9 cellular contexts compared by ENCODE assay signal in the genomic region with DNA sequence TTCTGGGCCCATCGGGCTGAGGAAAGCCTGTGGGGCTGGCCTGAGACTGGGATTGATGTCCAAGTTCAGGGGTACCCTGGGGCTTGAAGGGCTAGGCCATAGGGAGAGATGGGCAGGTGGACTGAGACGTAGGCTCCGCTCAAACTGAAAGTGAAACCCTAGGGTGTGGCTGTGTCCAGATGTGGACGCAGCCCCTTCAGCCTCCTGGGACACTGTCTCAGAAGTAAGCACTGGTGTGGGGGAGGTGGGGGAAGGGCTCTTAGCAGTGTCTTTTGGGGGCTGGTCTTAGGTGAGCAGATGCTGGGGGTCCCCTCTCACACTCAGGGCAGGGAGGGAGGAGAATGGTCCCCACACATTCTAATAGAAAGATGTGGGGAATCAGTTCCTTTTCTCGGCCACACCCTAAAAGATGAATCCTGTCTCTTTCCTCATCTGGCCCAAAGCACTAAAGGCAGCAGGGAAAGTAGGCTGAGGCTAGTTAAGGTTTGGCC. TPM values are rescaled to one million over a fixed set of nuclear protein-coding genes. Genes with fewer than 3 reads are reported as not detected.
DNase-seq lines count a peak whose midpoint lies in the region; ATAC-seq and TF ChIP-seq lines count a peak whose summit lies in the region.
"Had no signal": no experiment of that assay in that cellular context is flagged by ENCODE, and none has a peak within 500 bp of the region (broad histone marks: within the 10 kb centered on the region; RNA-seq: fewer than 3 reads in every experiment).

No MANE protein-coding gene starts in this region.

- H3K36me3 Mint-ChIP-seq in activated CD4-positive, alpha-beta memory T cell treated with anti-CD3 and anti-CD28 coated beads for 36 hours = peaks cover 48% of the 10 kb centered on the region

- H3K9me2 ChIP-seq in GM23248 (ENCODE audit: insufficient read depth) = no peaks in the 10 kb centered on the region

- H3K4me1 ChIP-seq in GM23248 (ENCODE audit: insufficient read depth) (peaks cover 44% of the 10 kb centered on the region), liver (ENCODE audit: control insufficient read depth in 4 of 4, insufficient read depth in 4 of 4, low read length in 3 of 4) (peaks cover 0 to 5% (median 0%) of the 10 kb centered on the region in 4 donors), SJCRH30 (peaks cover 43% of the 10 kb centered on the region)

- H3K27me3 ChIP-seq in GM23248 (replicated peaks; ENCODE audit: insufficient read depth) (no peaks in the 10 kb centered on the region), liver (ENCODE audit: control insufficient read depth in 4 of 4, insufficient read depth in 4 of 4, low read length in 3 of 4) (no peaks in the 10 kb centered on the region), SJCRH30 (peaks cover 7% of the 10 kb centered on the region; the same call in 1 of the 2 replicates)

- H2AFZ ChIP-seq in GM23248 = no peak overlapping the region

- intact Hi-C loops in activated CD4-positive, alpha-beta memory T cell treated with anti-CD3 and anti-CD28 coated beads for 36 hours (cut with micrococcal nuclease) = loop anchor here (5.0 kb wide), 1 partner anchor 165 kb away; the partner anchor contains the start of gene NMT1

- TF ChIP-seq RAD21 in liver (IDR thresholded peaks at IDR 0.05) = no peak

- H3K27ac ChIP-seq in GM23248 (no peak overlapping the region), liver (ENCODE audit: low read depth in 1 of 2, low read length in 2 of 2) (peak overlapping the region; percentile 76 to 80), SJCRH30 (no peak overlapping the region)
- H3K27ac ChIP-seq: SJSA1 had no signal

- H3K27ac Mint-ChIP-seq in activated CD4-positive, alpha-beta memory T cell treated with anti-CD3 and anti-CD28 coated beads for 36 hours = peak overlapping the region; percentile 100

- POLR2A ChIA-PET in activated CD4-positive, alpha-beta memory T cell treated with anti-CD3 and anti-CD28 coated beads for 36 hours (lab: Charles Lee) = interaction anchor here (0.8 to 6.2 kb wide), 7 partner anchors 20 to 130 kb away, joined by 3 to 74 read pairs (median 23); partner anchors contain the start of genes HEXIM1 and MAP3K14

- in situ Hi-C loops in ACHN (cut with HindIII; ENCODE audit: low pct_ligation_motif_present, low pct_unique_long_range_greater_than_20kb, low sequenced_read_pairs) (no loop called here), GM23248 (cut with MboI) (loop anchor here (10.0 kb wide), 1 partner anchor 168 kb away; no protein-coding TSS in a partner anchor)

- no peak for TF ChIP-seq CTCF in liver (IDR thresholded peaks at IDR 0.05; ENCODE audit: low read depth, low read length, missing input control)

- peak; percentile 69 for DNase-seq in ACHN
- peak; percentile 52 for DNase-seq in GM23248
- peak; percentile 41 for DNase-seq in activated CD4-positive, alpha-beta memory T cell treated with anti-CD3 and anti-CD28 coated beads for 36 hours
- no peak for DNase-seq in NCI-H2029 (lab: John Stamatoyannopoulos, UW)
- DNase-seq in SJCRH30 = no peak
- DNase-seq in NCI-H1694 (lab: John Stamatoyannopoulos, UW) = no peak

- H3K36me3 ChIP-seq in GM23248 (ENCODE audit: low read depth) (no peaks in the 10 kb centered on the region), liver (ENCODE audit: control insufficient read depth in 4 of 4, insufficient read depth in 3 of 4, low read depth in 1 of 4, low read length in 3 of 4) (no peaks in the 10 kb centered on the region), SJCRH30 (no peaks in the 10 kb centered on the region)
- H3K36me3 ChIP-seq: SJSA1 had no signal

- no peaks in the 10 kb centered on the region for H3K9me3 ChIP-seq in GM23248 (ENCODE audit: low read depth)
- no peaks in the 10 kb centered on the region for H3K9me3 ChIP-seq in liver (ENCODE audit: control insufficient read depth in 4 of 4, low read length in 3 of 4)
- H3K9me3 ChIP-seq in SJCRH30 (replicated peaks) = no peaks in the 10 kb centered on the region
- H3K9me3 ChIP-seq: SJSA1 had no signal

- H3K4me3 Mint-ChIP-seq in activated CD4-positive, alpha-beta memory T cell treated with anti-CD3 and anti-CD28 coated beads for 36 hours = peak overlapping the region; percentile 100

- H4K20me1 ChIP-seq in GM23248 (ENCODE audit: insufficient read depth) = no peaks in the 10 kb centered on the region

- H3K9ac ChIP-seq in GM23248 = no peak overlapping the region
- H3K9ac ChIP-seq in liver (ENCODE audit: low read depth in 1 of 2, low read length in 2 of 2) = no peak overlapping the region

- peaks cover 68% of the 10 kb centered on the region for H3K4me1 Mint-ChIP-seq in activated CD4-positive, alpha-beta memory T cell treated with anti-CD3 and anti-CD28 coated beads for 36 hours (ENCODE audit: low read depth)

- no peaks in the 10 kb centered on the region for H3K9me3 Mint-ChIP-seq in activated CD4-positive, alpha-beta memory T cell treated with anti-CD3 and anti-CD28 coated beads for 36 hours

- H3K4me3 ChIP-seq in GM23248 (no peak overlapping the region), liver (ENCODE audit: low read depth in 1 of 3, low read length in 3 of 3) (no peak overlapping the region), SJCRH30 (no peak overlapping the region)
- H3K4me3 ChIP-seq: SJSA1 had no signal

- no peak for ATAC-seq in HG03469 (IDR thresholded peaks at IDR 0.05; ENCODE audit: unreplicated experiment)

- H3K79me2 ChIP-seq in GM23248 (ENCODE audit: insufficient read depth) = no peaks in the 10 kb centered on the region

- H3K27me3 Mint-ChIP-seq in activated CD4-positive, alpha-beta memory T cell treated with anti-CD3 and anti-CD28 coated beads for 36 hours = no peaks in the 10 kb centered on the region

- H3F3A ChIP-seq in GM23248 (ENCODE audit: insufficient read depth) = peaks cover 3% of the 10 kb centered on the region; the same call in 1 of the 2 replicates

- H3K4me2 ChIP-seq in GM23248 (ENCODE audit: unreplicated experiment) = peak overlapping the region; percentile 23

- CTCF ChIA-PET in activated CD4-positive, alpha-beta memory T cell treated with anti-CD3 and anti-CD28 coated beads for 36 hours (lab: Charles Lee) = interaction anchor here (0.8 to 13.8 kb wide), 8 partner anchors 6 to 158 kb away, joined by 3 to 488 read pairs (median 22); partner anchors contain the start of genes ACBD4, FMNL1 and HEXIM1

- 39 to 46% methylated on average over 4 to 5 of the region's 5 CpGs for WGBS in GM23248 (ENCODE audit: low coverage in 1 of 2, low lambda C conversion rate in 2 of 2, missing lambda C conversion rate in 2 of 2), 2 experiments
- 68% methylated on average over 5 of the region's 5 CpGs for WGBS in liver

TF ChIP-seq in liver, 16 proteins besides CTCF, POLR2A, EP300 and RAD21 (continues in another document):
- TF ChIP-seq, protein P1, sequence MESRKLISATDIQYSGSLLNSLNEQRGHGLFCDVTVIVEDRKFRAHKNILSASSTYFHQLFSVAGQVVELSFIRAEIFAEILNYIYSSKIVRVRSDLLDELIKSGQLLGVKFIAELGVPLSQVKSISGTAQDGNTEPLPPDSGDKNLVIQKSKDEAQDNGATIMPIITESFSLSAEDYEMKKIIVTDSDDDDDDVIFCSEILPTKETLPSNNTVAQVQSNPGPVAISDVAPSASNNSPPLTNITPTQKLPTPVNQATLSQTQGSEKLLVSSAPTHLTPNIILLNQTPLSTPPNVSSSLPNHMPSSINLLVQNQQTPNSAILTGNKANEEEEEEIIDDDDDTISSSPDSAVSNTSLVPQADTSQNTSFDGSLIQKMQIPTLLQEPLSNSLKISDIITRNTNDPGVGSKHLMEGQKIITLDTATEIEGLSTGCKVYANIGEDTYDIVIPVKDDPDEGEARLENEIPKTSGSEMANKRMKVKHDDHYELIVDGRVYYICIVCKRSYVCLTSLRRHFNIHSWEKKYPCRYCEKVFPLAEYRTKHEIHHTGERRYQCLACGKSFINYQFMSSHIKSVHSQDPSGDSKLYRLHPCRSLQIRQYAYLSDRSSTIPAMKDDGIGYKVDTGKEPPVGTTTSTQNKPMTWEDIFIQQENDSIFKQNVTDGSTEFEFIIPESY (IDR thresholded peaks at IDR 0.05) = no peak
- no peak for TF ChIP-seq NR2F2 (IDR thresholded peaks at IDR 0.05)
- no peak for TF ChIP-seq GABPA (IDR thresholded peaks at IDR 0.05 in 1 of 2, conservative IDR thresholded peaks at IDR 0.05 in 1 of 2)
- TF ChIP-seq EGR1 (IDR thresholded peaks at IDR 0.05; ENCODE audit: low read depth in 2 of 2) = no peak
- TF ChIP-seq YY1 (IDR thresholded peaks at IDR 0.05) = no peak
- TF ChIP-seq HNF4A (conservative IDR thresholded peaks at IDR 0.05) = no peak
- no peak for TF ChIP-seq TAF1 (conservative IDR thresholded peaks at IDR 0.05)
- TF ChIP-seq SP1 (IDR thresholded peaks at IDR 0.05) = no peak
- TF ChIP-seq MAX (IDR thresholded peaks at IDR 0.05) = no peak
- no peak for TF ChIP-seq FOXA1 (IDR thresholded peaks at IDR 0.05)
- TF ChIP-seq FOXA2 (IDR thresholded peaks at IDR 0.05) = no peak

RNA-seq across cellular contexts. Expression of gene FMNL1, which starts 5.5 kb away (rescaled TPM):
- total RNA-seq in GM23248 (2014; rRNA removed; shearing (Covaris generic)) = 4.2 and 10.5 TPM in 2 replicates
- polyA plus RNA-seq in GM23248 (2016; fragmentation: Nextera tagmentation; extraction: Ambion mirVana) (1.4 and 1.7 TPM in 2 replicates), liver (1 to 10 TPM; 1.5 to 2.7 TPM)
- total RNA-seq in activated CD4-positive, alpha-beta memory T cell treated with anti-CD3 and anti-CD28 coated beads for 36 hours = 100 to 1,000 TPM; 314 to 331 TPM
- total RNA-seq in liver = 1 to 10 TPM; 7.0 to 7.4 TPM
- 0.91 and 1.1 TPM in 2 replicates for total RNA-seq in SJCRH30 (2014; rRNA removed; shearing (Covaris generic))
- total RNA-seq: SJSA1 had no signal

RNA-seq across cellular contexts. Expression of gene SPATA32, which starts 34.7 kb away (rescaled TPM):
- not detected in 2 replicates for total RNA-seq in GM23248 (2014; rRNA removed; shearing (Covaris generic))
- not detected in 2 replicates for polyA plus RNA-seq in GM23248 (2016; fragmentation: Nextera tagmentation; extraction: Ambion mirVana)
- under 1 TPM in 1 of 2 experiments, not detected in 1; 0.12 TPM for total RNA-seq in activated CD4-positive, alpha-beta memory T cell treated with anti-CD3 and anti-CD28 coated beads for 36 hours
- total RNA-seq in liver = not detected
- polyA plus RNA-seq in liver = not detected
- 0.08 TPM in 1 of 2 replicates, not detected in the other for total RNA-seq in SJCRH30 (2014; rRNA removed; shearing (Covaris generic))
- total RNA-seq: SJSA1 had no signal

Comparison
In these comparisons a context has a peak if more than half of its experiments do, and no peak if none do; other contexts are left out.
1. DNase-seq: peak in ACHN (single experiment), GM23248 (single experiment) and activated CD4-positive, alpha-beta memory T cell treated with anti-CD3 and anti-CD28 coated beads for 36 hours (single experiment); none in NCI-H2029 (single experiment), SJCRH30 (0 of 2) and NCI-H1694 (single experiment).
2. H3K27ac ChIP-seq: peak in liver (2 of 2); none in GM23248 (single experiment) and SJCRH30 (single experiment).
3. RNA of gene FMNL1, which starts 5.5 kb away (total RNA-seq): 314 to 331 TPM in activated CD4-positive, alpha-beta memory T cell treated with anti-CD3 and anti-CD28 coated beads for 36 hours; 7.0 to 7.4 TPM in liver, 4.2 to 10.5 TPM in GM23248 and 0.91 to 1.1 TPM in SJCRH30; every median in the first group is over 10 times any median in the second.